In the genomic region with DNA sequence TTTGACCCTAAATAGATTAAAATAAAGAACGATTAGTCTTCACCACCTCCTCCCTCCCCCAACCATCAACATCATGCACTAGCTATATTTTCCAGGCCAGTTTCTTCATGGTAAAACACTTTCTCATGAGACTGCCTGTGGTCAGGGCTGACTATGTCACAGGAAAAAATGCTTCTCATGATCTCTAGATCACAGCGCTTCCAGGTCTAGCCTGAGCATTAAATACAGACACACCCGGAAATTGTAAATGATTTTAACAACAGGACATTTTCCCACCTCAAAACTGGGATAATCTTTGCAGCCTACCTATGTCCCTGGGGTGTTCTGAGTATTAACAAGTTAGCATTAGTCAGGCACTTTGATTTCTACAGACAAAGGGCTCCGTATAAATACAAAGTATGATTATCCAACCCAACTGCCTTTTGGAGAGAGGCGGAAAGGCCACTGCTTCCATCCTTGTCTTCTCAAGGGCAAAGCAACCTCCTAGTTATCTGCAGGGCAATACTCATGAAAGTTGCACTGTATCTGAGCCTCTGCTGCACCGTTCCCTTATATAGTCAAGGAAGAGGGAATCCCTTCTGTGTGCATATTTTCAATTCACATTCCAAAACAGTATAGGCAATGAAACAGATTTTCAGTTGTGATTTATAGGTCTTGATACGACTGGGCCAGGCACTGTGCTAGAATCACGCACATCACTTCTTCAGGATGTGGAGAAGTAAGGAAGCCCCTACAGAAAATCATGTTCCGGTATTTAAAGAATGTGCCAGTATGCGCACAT, we compare ENCODE assay signal across 1 cellular context.
TF ChIP-seq lines count a peak whose summit lies in the region.

No MANE protein-coding gene starts in this region.

TF ChIP-seq in K562, 482 proteins besides CTCF, POLR2A, EP300 and RAD21 (continued from another document):
- no peak for TF ChIP-seq CREM (IDR thresholded peaks at IDR 0.05; ENCODE audit: low read depth)
- no peak for TF ChIP-seq ZNF699 (CRISPR knock-in tag; IDR thresholded peaks at IDR 0.05; ENCODE audit: insufficient replicate concordance)
- TF ChIP-seq, protein P1, sequence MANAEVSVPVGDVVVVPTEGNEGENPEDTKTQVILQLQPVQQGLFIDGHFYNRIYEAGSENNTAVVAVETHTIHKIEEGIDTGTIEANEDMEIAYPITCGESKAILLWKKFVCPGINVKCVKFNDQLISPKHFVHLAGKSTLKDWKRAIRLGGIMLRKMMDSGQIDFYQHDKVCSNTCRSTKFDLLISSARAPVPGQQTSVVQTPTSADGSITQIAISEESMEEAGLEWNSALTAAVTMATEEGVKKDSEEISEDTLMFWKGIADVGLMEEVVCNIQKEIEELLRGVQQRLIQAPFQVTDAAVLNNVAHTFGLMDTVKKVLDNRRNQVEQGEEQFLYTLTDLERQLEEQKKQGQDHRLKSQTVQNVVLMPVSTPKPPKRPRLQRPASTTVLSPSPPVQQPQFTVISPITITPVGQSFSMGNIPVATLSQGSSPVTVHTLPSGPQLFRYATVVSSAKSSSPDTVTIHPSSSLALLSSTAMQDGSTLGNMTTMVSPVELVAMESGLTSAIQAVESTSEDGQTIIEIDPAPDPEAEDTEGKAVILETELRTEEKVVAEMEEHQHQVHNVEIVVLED (CRISPR knock-in tag; IDR thresholded peaks at IDR 0.05), result no peak
- TF ChIP-seq HSF4 (CRISPR knock-in tag; IDR thresholded peaks at IDR 0.05; ENCODE audit: borderline replicate concordance), result no peak
- TF ChIP-seq CREB1 (IDR thresholded peaks at IDR 0.05), result no peak
- TF ChIP-seq CREB1 (CRISPR knock-in tag; IDR thresholded peaks at IDR 0.05), result no peak
- TF ChIP-seq, protein P2, sequence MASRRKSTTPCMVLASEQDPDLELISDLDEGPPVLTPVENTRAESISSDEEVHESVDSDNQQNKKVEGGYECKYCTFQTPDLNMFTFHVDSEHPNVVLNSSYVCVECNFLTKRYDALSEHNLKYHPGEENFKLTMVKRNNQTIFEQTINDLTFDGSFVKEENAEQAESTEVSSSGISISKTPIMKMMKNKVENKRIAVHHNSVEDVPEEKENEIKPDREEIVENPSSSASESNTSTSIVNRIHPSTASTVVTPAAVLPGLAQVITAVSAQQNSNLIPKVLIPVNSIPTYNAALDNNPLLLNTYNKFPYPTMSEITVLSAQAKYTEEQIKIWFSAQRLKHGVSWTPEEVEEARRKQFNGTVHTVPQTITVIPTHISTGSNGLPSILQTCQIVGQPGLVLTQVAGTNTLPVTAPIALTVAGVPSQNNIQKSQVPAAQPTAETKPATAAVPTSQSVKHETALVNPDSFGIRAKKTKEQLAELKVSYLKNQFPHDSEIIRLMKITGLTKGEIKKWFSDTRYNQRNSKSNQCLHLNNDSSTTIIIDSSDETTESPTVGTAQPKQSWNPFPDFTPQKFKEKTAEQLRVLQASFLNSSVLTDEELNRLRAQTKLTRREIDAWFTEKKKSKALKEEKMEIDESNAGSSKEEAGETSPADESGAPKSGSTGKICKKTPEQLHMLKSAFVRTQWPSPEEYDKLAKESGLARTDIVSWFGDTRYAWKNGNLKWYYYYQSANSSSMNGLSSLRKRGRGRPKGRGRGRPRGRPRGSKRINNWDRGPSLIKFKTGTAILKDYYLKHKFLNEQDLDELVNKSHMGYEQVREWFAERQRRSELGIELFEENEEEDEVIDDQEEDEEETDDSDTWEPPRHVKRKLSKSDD (conservative IDR thresholded peaks at IDR 0.05; ENCODE audit: low read length), result no peak
- no peak for TF ChIP-seq ZNF253 (CRISPR knock-in tag; conservative IDR thresholded peaks at IDR 0.05)
- TF ChIP-seq, protein P3, sequence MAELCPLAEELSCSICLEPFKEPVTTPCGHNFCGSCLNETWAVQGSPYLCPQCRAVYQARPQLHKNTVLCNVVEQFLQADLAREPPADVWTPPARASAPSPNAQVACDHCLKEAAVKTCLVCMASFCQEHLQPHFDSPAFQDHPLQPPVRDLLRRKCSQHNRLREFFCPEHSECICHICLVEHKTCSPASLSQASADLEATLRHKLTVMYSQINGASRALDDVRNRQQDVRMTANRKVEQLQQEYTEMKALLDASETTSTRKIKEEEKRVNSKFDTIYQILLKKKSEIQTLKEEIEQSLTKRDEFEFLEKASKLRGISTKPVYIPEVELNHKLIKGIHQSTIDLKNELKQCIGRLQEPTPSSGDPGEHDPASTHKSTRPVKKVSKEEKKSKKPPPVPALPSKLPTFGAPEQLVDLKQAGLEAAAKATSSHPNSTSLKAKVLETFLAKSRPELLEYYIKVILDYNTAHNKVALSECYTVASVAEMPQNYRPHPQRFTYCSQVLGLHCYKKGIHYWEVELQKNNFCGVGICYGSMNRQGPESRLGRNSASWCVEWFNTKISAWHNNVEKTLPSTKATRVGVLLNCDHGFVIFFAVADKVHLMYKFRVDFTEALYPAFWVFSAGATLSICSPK (IDR thresholded peaks at IDR 0.05; ENCODE audit: borderline replicate concordance), result no peak
- TF ChIP-seq PHB (CRISPR knock-in tag; IDR thresholded peaks at IDR 0.05), result no peak
- TF ChIP-seq SIX5 (IDR thresholded peaks at IDR 0.05; ENCODE audit: borderline replicate concordance in 1 of 2, insufficient read depth in 1 of 2, low read depth in 1 of 2, low read length in 2 of 2), result no peak
- TF ChIP-seq NRF1 (conservative IDR thresholded peaks at IDR 0.05 in 1 of 2, IDR thresholded peaks at IDR 0.05 in 1 of 2), result peak in 1 of 2 experiments; percentile 17; a peak in 1 of 4 replicates
- TF ChIP-seq ZNF586 (CRISPR knock-in tag; conservative IDR thresholded peaks at IDR 0.05), result no peak
